10 cellular contexts compared by ENCODE assay signal in genomic region chr4:40003986-40004385, GRCh38.
DNase-seq lines count a peak whose midpoint lies in the region; ATAC-seq and FAIRE-seq lines count a peak whose summit lies in the region.
"Had no signal": no experiment of that assay in that cellular context is flagged by ENCODE, and none has a peak within 500 bp of the region (broad histone marks: within the 10 kb centered on the region; RNA-seq: fewer than 3 reads in every experiment).

No MANE protein-coding gene starts in this region.

- peak overlapping the region; percentile 65 for H3K27ac Mint-ChIP-seq in dendritic cell treated with granulocyte-macrophage colony-stimulating factor and Interleukin-4, amounts not matched to agents 40 ng/mL and 50 ng/mL, for 4 days

- H3K4me1 Mint-ChIP-seq in dendritic cell treated with granulocyte-macrophage colony-stimulating factor and Interleukin-4, amounts not matched to agents 40 ng/mL and 50 ng/mL, for 4 days (ENCODE audit: low read depth), result peaks cover 6% of the 10 kb centered on the region
- H3K4me1 Mint-ChIP-seq: central memory CD8-positive, alpha-beta T cell had no signal

- H3K4me3 ChIP-seq in skeletal muscle cell (ENCODE audit: low read depth, low read length), result no peak overlapping the region

- DNase-seq in GM19239 (ENCODE audit: insufficient read length, low spot score) (no peak), NOMO-1 treated with DMSO at 0.1 percent for 48 hours (lab: John Stamatoyannopoulos, UW; ENCODE audit: unreplicated experiment) (peak; percentile 92), skeletal muscle cell (ENCODE audit: low read depth) (peak; percentile 10), SHP77 (lab: John Stamatoyannopoulos, UW) (no peak), caudate nucleus (lab: John Stamatoyannopoulos, UW) (no peak)
- DNase-seq: activated T-cell treated with anti-CD3 and anti-CD28 coated beads for 4 hours, naive B cell had no signal

- FAIRE-seq in GM19239 (lab: Jason Lieb, UNC), result peak; percentile 21

- ATAC-seq in GM19035 (IDR thresholded peaks at IDR 0.05; ENCODE audit: unreplicated experiment), result no peak

- no peak overlapping the region for H3K27ac ChIP-seq in caudate nucleus (ENCODE audit: low read depth, low read length)

- H3K36me3 Mint-ChIP-seq in dendritic cell treated with granulocyte-macrophage colony-stimulating factor and Interleukin-4, amounts not matched to agents 40 ng/mL and 50 ng/mL, for 4 days (ENCODE audit: low read depth), result no peaks in the 10 kb centered on the region
- H3K36me3 Mint-ChIP-seq: naive B cell had no signal

- H3K4me3 Mint-ChIP-seq in dendritic cell treated with granulocyte-macrophage colony-stimulating factor and Interleukin-4, amounts not matched to agents 40 ng/mL and 50 ng/mL, for 4 days, result no peak overlapping the region
- H3K4me3 Mint-ChIP-seq: central memory CD8-positive, alpha-beta T cell; naive B cell had no signal

- intact Hi-C loops in dendritic cell treated with granulocyte-macrophage colony-stimulating factor and Interleukin-4, amounts not matched to agents 40 ng/mL and 50 ng/mL, for 4 days (cut with micrococcal nuclease), result loop anchor here (5.0 kb wide), 1 partner anchor 48 kb away; no protein-coding TSS in a partner anchor

- H3K9me3 Mint-ChIP-seq in dendritic cell treated with granulocyte-macrophage colony-stimulating factor and Interleukin-4, amounts not matched to agents 40 ng/mL and 50 ng/mL, for 4 days, result no peaks in the 10 kb centered on the region
- H3K9me3 Mint-ChIP-seq: central memory CD8-positive, alpha-beta T cell; naive B cell had no signal

- H3K27me3 Mint-ChIP-seq in dendritic cell treated with granulocyte-macrophage colony-stimulating factor and Interleukin-4, amounts not matched to agents 40 ng/mL and 50 ng/mL, for 4 days, result no peaks in the 10 kb centered on the region
- H3K27me3 Mint-ChIP-seq: central memory CD8-positive, alpha-beta T cell; naive B cell had no signal

Comparison
In these comparisons a context has a peak if more than half of its experiments do, and no peak if none do; other contexts are left out.
1. DNase-seq: peak in NOMO-1 treated with DMSO at 0.1 percent for 48 hours (single experiment) and skeletal muscle cell (single experiment); none in GM19239 (single experiment), SHP77 (0 of 2) and caudate nucleus (0 of 61).